ENCODE assay signal across 9 cellular contexts in genomic region chr15:40054056-40054745, GRCh38. TPM values are rescaled to one million over a fixed set of nuclear protein-coding genes. Genes with fewer than 3 reads are reported as not detected.
A peak's percentile ranks its signal among the peaks of the same experiment; 100 is the strongest.
DNase-seq lines count a peak whose midpoint lies in the region; ATAC-seq and TF ChIP-seq lines count a peak whose summit lies in the region.
"Had no signal": no experiment of that assay in that cellular context is flagged by ENCODE, and none has a peak within 500 bp of the region (broad histone marks: within the 10 kb centered on the region; RNA-seq: fewer than 3 reads in every experiment).

No MANE protein-coding gene starts in this region.

- H3K27me3 ChIP-seq in OCI-LY3 (ENCODE audit: low read depth, low read length) (no peaks in the 10 kb centered on the region), sigmoid colon (no peaks in the 10 kb centered on the region), endodermal cell (ENCODE audit: control insufficient read depth, insufficient read depth, low read length, poor library complexity, severe bottlenecking) (no peaks in the 10 kb centered on the region)
- H3K27me3 ChIP-seq: tibial artery had no signal

- TF ChIP-seq CTCF in OCI-LY3 (IDR thresholded peaks at IDR 0.05; ENCODE audit: low read depth, low read length) = no peak
- TF ChIP-seq CTCF in sigmoid colon (IDR thresholded peaks at IDR 0.05) = no peak
- TF ChIP-seq CTCF in endodermal cell (conservative IDR thresholded peaks at IDR 0.05) = no peak

- peak overlapping the region; percentile 53 for H3K4me2 ChIP-seq in OCI-LY3 (ENCODE audit: low read length)

- H4K20me1 ChIP-seq in OCI-LY3 (ENCODE audit: insufficient read depth, low read length) = no peaks in the 10 kb centered on the region

- peak; percentile 59 to 70 for ATAC-seq in activated CD4-positive, CD25-positive, alpha-beta regulatory T cell treated with anti-CD3 and anti-CD28 coated beads, Interleukin-2, amount 50 U/mL, for 24 hours
- ATAC-seq in HG02623 (IDR thresholded peaks at IDR 0.05; ENCODE audit: unreplicated experiment) = peak; percentile 51

- H3K4me3 Mint-ChIP-seq in endodermal cell = no peak overlapping the region

- H3K4me1 ChIP-seq in OCI-LY3 (ENCODE audit: low read length) (peaks cover 81% of the 10 kb centered on the region), sigmoid colon (peaks cover 0 to 36% (median 23%) of the 10 kb centered on the region in 4 donors), endodermal cell (ENCODE audit: control insufficient read depth, insufficient read depth, low read length) (no peaks in the 10 kb centered on the region)

- H3K36me3 Mint-ChIP-seq in endodermal cell (ENCODE audit: low read depth) = no peaks in the 10 kb centered on the region

- H3K9ac ChIP-seq in OCI-LY3 (ENCODE audit: low read length) (peak overlapping the region; percentile 67), endodermal cell (ENCODE audit: extremely low read depth, low read length, poor library complexity, severe bottlenecking) (no peak overlapping the region)

- no peaks in the 10 kb centered on the region for H3K9me3 Mint-ChIP-seq in endodermal cell

- no peak for TF ChIP-seq POLR2A in sigmoid colon (IDR thresholded peaks at IDR 0.05)

- DNase-seq in activated CD4-positive, CD25-positive, alpha-beta regulatory T cell (lab: John Stamatoyannopoulos, UW) = no peak
- peak; percentile 64 for DNase-seq in sigmoid colon
- DNase-seq in cerebellum (ENCODE audit: low spot score) = no peak
- no peak for DNase-seq in occipital lobe (lab: John Stamatoyannopoulos, UW)
- DNase-seq in endodermal cell = no peak

- H3K36me3 ChIP-seq in OCI-LY3 (replicated peaks; ENCODE audit: low read depth, low read length) = no peaks in the 10 kb centered on the region
- H3K36me3 ChIP-seq in sigmoid colon = no peaks in the 10 kb centered on the region
- no peaks in the 10 kb centered on the region for H3K36me3 ChIP-seq in endodermal cell (ENCODE audit: control insufficient read depth, insufficient read depth, low read length)

- H3K4me1 Mint-ChIP-seq in endodermal cell = peaks cover 16% of the 10 kb centered on the region

- H3K4me3 ChIP-seq in OCI-LY3 (ENCODE audit: low read length) = 0 out of 2 replicates have a peak overlapping the region, but pooled peaks have one; percentile 0
- no peak overlapping the region for H3K4me3 ChIP-seq in sigmoid colon
- H3K4me3 ChIP-seq in endodermal cell (ENCODE audit: low read length) = no peak overlapping the region
- H3K4me3 ChIP-seq: tibial artery had no signal

- 56 to 86% methylated on average over 12 of the region's 12 CpGs for WGBS in sigmoid colon, 2 donors
- WGBS in endodermal cell (ENCODE audit: insufficient coverage in 1 of 2, insufficient read length in 1 of 2), 2 experiments = 91 to 95% methylated on average over 8 to 12 of the region's 12 CpGs

- TF ChIP-seq EP300 in sigmoid colon (IDR thresholded peaks at IDR 0.05) = no peak

- H3K9me3 ChIP-seq in OCI-LY3 (ENCODE audit: insufficient read depth, low read length) = no peaks in the 10 kb centered on the region
- no peaks in the 10 kb centered on the region for H3K9me3 ChIP-seq in sigmoid colon
- H3K9me3 ChIP-seq in endodermal cell (ENCODE audit: control insufficient read depth, low read length) = no peaks in the 10 kb centered on the region
- H3K9me3 ChIP-seq: tibial artery had no signal

- H3K79me2 ChIP-seq in OCI-LY3 (ENCODE audit: low read length) = 0 out of 2 replicates have a peak, but pooled peaks cover 4% of the 10 kb centered on the region

- H3K27me3 Mint-ChIP-seq in endodermal cell (ENCODE audit: insufficient read depth) = no peaks in the 10 kb centered on the region

- intact Hi-C loops in sigmoid colon (cut with DNase I) = no loop called here

- H3K27ac ChIP-seq in OCI-LY3 (ENCODE audit: low read length) (peak overlapping the region; percentile 66), sigmoid colon (no peak overlapping the region), endodermal cell (ENCODE audit: low read depth, low read length) (no peak overlapping the region)
- H3K27ac ChIP-seq: tibial artery had no signal

- no peak overlapping the region for H3K27ac Mint-ChIP-seq in endodermal cell

- H2AFZ ChIP-seq in OCI-LY3 (ENCODE audit: low read depth, low read length) = no peak overlapping the region

RNA-seq across cellular contexts. Expression of gene SRP14, which starts 15.2 kb away (rescaled TPM):
- total RNA-seq in sigmoid colon = 100 to 1,000 TPM; 307 to 378 (median 342) TPM
- 100 to 1,000 TPM; 304 to 467 (median 403) TPM for polyA plus RNA-seq in sigmoid colon
- total RNA-seq in cerebellum = 84.8 TPM
- total RNA-seq in occipital lobe = 112 TPM
- 100 to 1,000 TPM; 237 to 293 TPM for total RNA-seq in endodermal cell
- polyA plus RNA-seq in endodermal cell (2013, experiment 1 of 2) = 519 TPM
- polyA plus RNA-seq in endodermal cell (2013, experiment 2 of 2) = 534 TPM

RNA-seq across cellular contexts. Expression of gene BMF, which starts 54.5 kb away (rescaled TPM):
- 10 to 100 TPM in 3 of 4 donors, 1 to 10 TPM in 1; 5.8 to 18.0 (median 14.8) TPM for total RNA-seq in sigmoid colon
- 10 to 100 TPM in 2 of 3 donors, 1 to 10 TPM in 1; 4.8 to 18.1 (median 15.5) TPM for polyA plus RNA-seq in sigmoid colon
- 4.3 TPM for total RNA-seq in cerebellum
- total RNA-seq in occipital lobe = 4.2 TPM
- 10 to 100 TPM; 48.3 to 53.5 TPM for total RNA-seq in endodermal cell
- polyA plus RNA-seq in endodermal cell (2013, experiment 1 of 2) = 42.5 TPM
- polyA plus RNA-seq in endodermal cell (2013, experiment 2 of 2) = 44.3 TPM
